ENCODE assay signal across 8 cellular contexts in genomic region chr6:161273356-161273751, GRCh38.
DNase-seq lines count a peak whose midpoint lies in the region; ATAC-seq and TF ChIP-seq lines count a peak whose summit lies in the region.

No MANE protein-coding gene starts in this region.

- H3K4me3 ChIP-seq in GM08714 (ENCODE audit: low read length) (peak overlapping the region; percentile 80), cardiac fibroblast (replicated peaks in 1 of 2; ENCODE audit: low read depth in 2 of 2, low read length in 2 of 2) (peak overlapping the region; percentile 70 to 79)

- DNase-seq in T-helper 2 cell (peak in 4 of 5 experiments; percentile 7 to 70 (median 48)), cardiac fibroblast (ENCODE audit: low read depth in 2 of 2) (peak; percentile 62 to 75), kidney glomerular epithelial cell (lab: John Stamatoyannopoulos, UW) (peak; percentile 41), GDM1 (lab: John Stamatoyannopoulos, UW) (no peak)
- DNase-seq in stimulated activated naive CD4-positive, alpha-beta T cell (lab: John Stamatoyannopoulos, UW), result peak; percentile 46 to 73 (median 54)

- ATAC-seq in HG03103 (IDR thresholded peaks at IDR 0.05; ENCODE audit: low read depth, unreplicated experiment) (peak; percentile 13), GM21576 (IDR thresholded peaks at IDR 0.05; ENCODE audit: unreplicated experiment) (no peak)

- TF ChIP-seq CTCF in cardiac fibroblast (IDR thresholded peaks at IDR 0.05; ENCODE audit: low read depth, low read length), result no peak
